21 cellular contexts compared by ENCODE assay signal in genomic region chr2:55169915-55170314, GRCh38.
"Had no signal": no experiment of that assay in that cellular context is flagged by ENCODE, and none has a peak within 500 bp of the region (broad histone marks: within the 10 kb centered on the region; RNA-seq: fewer than 3 reads in every experiment).

No MANE protein-coding gene starts in this region.

- H3K27me3 ChIP-seq: brain microvascular endothelial cell, foreskin keratinocyte, neutrophil had no signal

- H3K36me3 ChIP-seq: brain microvascular endothelial cell, lower lobe of right lung, neutrophil had no signal

- H3K36me3 Mint-ChIP-seq: activated CD8-positive, alpha-beta memory T cell treated with anti-CD3 and anti-CD28 coated beads, Interleukin-2, amount 10 ng/mL, durations not matched to agents 7 days and 5 days; activated naive CD8-positive, alpha-beta T cell treated with anti-CD3 and anti-CD28 coated beads for 36 hours; natural killer cell treated with Interleukin-12 subunit alpha and Interleukin-12 subunit beta and Interleukin-15 and Interleukin-18, amount 100 ng/mL, for 72 hours; type B pancreatic cell had no signal

- H3K27me3 Mint-ChIP-seq: activated CD4-positive, alpha-beta memory T cell treated with anti-CD3 and anti-CD28 coated beads, Interleukin-2, amount 10 ng/mL, durations not matched to agents 7 days and 5 days; activated CD8-positive, alpha-beta memory T cell treated with anti-CD3 and anti-CD28 coated beads, Interleukin-2, amount 10 ng/mL, durations not matched to agents 7 days and 5 days; activated naive CD8-positive, alpha-beta T cell treated with anti-CD3 and anti-CD28 coated beads for 36 hours; dendritic cell treated with granulocyte-macrophage colony-stimulating factor and Interleukin-4, amounts not matched to agents 40 ng/mL and 50 ng/mL, for 4 days; natural killer cell treated with Interleukin-12 subunit alpha and Interleukin-12 subunit beta and Interleukin-15 and Interleukin-18, amount 100 ng/mL, for 72 hours; type B pancreatic cell had no signal

- ATAC-seq: activated CD8-positive, alpha-beta memory T cell treated with anti-CD3 and anti-CD28 coated beads, Interleukin-2, amount 10 ng/mL, durations not matched to agents 7 days and 5 days; foreskin keratinocyte; lower lobe of right lung; natural killer cell treated with Interleukin-12 subunit alpha and Interleukin-12 subunit beta and Interleukin-15 and Interleukin-18, amount 100 ng/mL, for 72 hours had no signal

- H3K27ac ChIP-seq: brain microvascular endothelial cell, foreskin keratinocyte, lower lobe of right lung, neutrophil had no signal

- H3K4me3 ChIP-seq: lower lobe of right lung had no signal

- FAIRE-seq: islet of Langerhans had no signal

- DNase-seq: activated CD4-positive, alpha-beta memory T cell treated with anti-CD3 and anti-CD28 coated beads, Interleukin-2, amount 10 ng/mL, durations not matched to agents 7 days and 5 days; activated CD4-positive, alpha-beta T cell treated with anti-CD3 and anti-CD28 coated beads for 48 hours; activated CD4-positive, CD25-positive, alpha-beta regulatory T cell; activated CD8-positive, alpha-beta memory T cell treated with anti-CD3 and anti-CD28 coated beads, Interleukin-2, amount 10 ng/mL, durations not matched to agents 7 days and 5 days; activated naive CD8-positive, alpha-beta T cell treated with anti-CD3 and anti-CD28 coated beads for 36 hours; amniotic stem cell; brain microvascular endothelial cell; foreskin keratinocyte; glutamatergic neuron; hippocampal formation; lower lobe of right lung; stimulated activated CD4-positive, alpha-beta T cell treated with anti-CD3 and anti-CD28 coated beads, Interleukin-12 subunit alpha, Interleukin-12 subunit beta, amount 100 ng/mL, for 4 hours; stimulated activated CD4-positive, alpha-beta T cell treated with anti-CD3 and anti-CD28 coated beads, Interleukin-1b, Interleukin-23, amount 100 ng/mL, for 48 hours; stimulated activated CD8-positive, alpha-beta memory T cell treated with anti-CD3 and anti-CD28 coated beads, Interleukin-4, amount 100 ng/mL, for 48 hours; stimulated activated naive CD4-positive, alpha-beta T cell had no signal

- H3K4me1 Mint-ChIP-seq: activated CD4-positive, alpha-beta memory T cell treated with anti-CD3 and anti-CD28 coated beads, Interleukin-2, amount 10 ng/mL, durations not matched to agents 7 days and 5 days; activated CD8-positive, alpha-beta memory T cell treated with anti-CD3 and anti-CD28 coated beads, Interleukin-2, amount 10 ng/mL, durations not matched to agents 7 days and 5 days had no signal

- H3K4me3 Mint-ChIP-seq: activated CD4-positive, alpha-beta memory T cell treated with anti-CD3 and anti-CD28 coated beads, Interleukin-2, amount 10 ng/mL, durations not matched to agents 7 days and 5 days; activated CD8-positive, alpha-beta memory T cell treated with anti-CD3 and anti-CD28 coated beads, Interleukin-2, amount 10 ng/mL, durations not matched to agents 7 days and 5 days; activated naive CD8-positive, alpha-beta T cell treated with anti-CD3 and anti-CD28 coated beads for 36 hours; dendritic cell treated with granulocyte-macrophage colony-stimulating factor and Interleukin-4, amounts not matched to agents 40 ng/mL and 50 ng/mL, for 4 days; natural killer cell treated with Interleukin-12 subunit alpha and Interleukin-12 subunit beta and Interleukin-15 and Interleukin-18, amount 100 ng/mL, for 72 hours; T-helper 2 cell treated with Interferon-gamma antibody and Interleukin-4, amounts not matched to agents 5 μg/mL and 100 μg/mL, for 36 hours; type B pancreatic cell had no signal

- H3K9me3 ChIP-seq: lower lobe of right lung, neutrophil had no signal

- H3K27ac Mint-ChIP-seq: activated CD4-positive, alpha-beta memory T cell treated with anti-CD3 and anti-CD28 coated beads, Interleukin-2, amount 10 ng/mL, durations not matched to agents 7 days and 5 days; activated CD8-positive, alpha-beta memory T cell treated with anti-CD3 and anti-CD28 coated beads, Interleukin-2, amount 10 ng/mL, durations not matched to agents 7 days and 5 days; activated naive CD8-positive, alpha-beta T cell treated with anti-CD3 and anti-CD28 coated beads for 36 hours; dendritic cell treated with granulocyte-macrophage colony-stimulating factor and Interleukin-4, amounts not matched to agents 40 ng/mL and 50 ng/mL, for 4 days; natural killer cell treated with Interleukin-12 subunit alpha and Interleukin-12 subunit beta and Interleukin-15 and Interleukin-18, amount 100 ng/mL, for 72 hours; T-helper 2 cell treated with Interferon-gamma antibody and Interleukin-4, amounts not matched to agents 5 μg/mL and 100 μg/mL, for 36 hours; type B pancreatic cell had no signal
